Comparison of ENCODE assay signal across 8 cellular contexts in the genomic region with DNA sequence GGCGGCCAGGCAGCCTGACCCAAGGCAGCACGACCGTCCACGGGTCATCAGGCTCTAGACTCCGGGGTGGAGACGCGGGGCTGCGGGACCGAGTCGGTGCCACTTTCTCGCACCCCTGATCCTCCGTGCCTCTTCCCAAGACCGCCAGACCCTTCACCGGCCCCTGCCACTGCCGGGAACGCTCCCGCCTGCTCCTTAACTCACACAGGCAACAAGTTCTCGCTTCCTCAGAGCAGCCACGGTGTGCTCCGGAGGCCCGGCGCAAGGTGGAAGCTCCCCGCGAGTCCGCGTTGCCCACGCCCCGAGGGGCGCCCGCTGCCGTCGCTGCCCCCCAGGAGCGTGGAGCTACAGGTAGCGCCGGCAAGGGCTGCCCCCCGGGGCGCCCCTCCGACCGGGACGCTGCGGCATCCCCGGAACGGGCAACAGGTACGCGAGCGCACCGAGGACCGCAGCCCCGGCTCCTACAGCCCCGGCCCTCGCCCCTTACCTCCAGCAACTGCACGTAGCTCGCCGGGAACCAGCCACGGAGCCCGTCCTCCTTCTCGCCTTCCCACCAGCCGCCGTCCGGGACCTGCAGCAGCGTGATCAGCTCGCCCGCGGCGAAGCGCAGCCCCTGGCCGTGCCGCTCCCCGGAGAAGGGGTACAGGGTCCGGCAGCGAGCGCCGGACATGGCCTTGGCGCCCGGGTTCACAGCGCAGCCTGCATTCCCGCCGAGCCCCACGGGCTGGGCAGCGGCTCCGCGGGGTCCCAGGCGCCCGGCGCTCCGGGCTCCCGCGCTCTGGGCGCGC. TPM values are rescaled to one million over a fixed set of nuclear protein-coding genes. Genes with fewer than 3 reads are reported as not detected.
A peak's percentile ranks its signal among the peaks of the same experiment; 100 is the strongest.
DNase-seq lines count a peak whose midpoint lies in the region; ATAC-seq and TF ChIP-seq lines count a peak whose summit lies in the region.

No MANE protein-coding gene starts in this region.

- peak; percentile 61 for DNase-seq in CD1c-positive myeloid dendritic cell (ENCODE audit: extremely low spot score)
- no peak for DNase-seq in NCI-H748 (lab: John Stamatoyannopoulos, UW; ENCODE audit: unreplicated experiment)
- DNase-seq in NCI-H748 treated with DMSO at 0.1 percent for 48 hours (lab: John Stamatoyannopoulos, UW), result no peak
- no peak for DNase-seq in occipital lobe (lab: John Stamatoyannopoulos, UW)

- TF ChIP-seq CTCF in nephron (IDR thresholded peaks at IDR 0.05; ENCODE audit: unreplicated experiment in 3 of 3), result no peak

- H3K27ac ChIP-seq in ectodermal cell (ENCODE audit: insufficient read depth, low read depth, low read length, poor library complexity, severe bottlenecking), result no peak overlapping the region

- peaks cover 60% of the 10 kb centered on the region for H3K27me3 ChIP-seq in ectodermal cell (ENCODE audit: control insufficient read depth, insufficient read depth, low read length, poor library complexity, severe bottlenecking)

- H3K27ac Mint-ChIP-seq in nephron, result no peak overlapping the region

- peak; percentile 28 for ATAC-seq in HG02798 (IDR thresholded peaks at IDR 0.05; ENCODE audit: poor library complexity, unreplicated experiment)
- no peak for ATAC-seq in GM18502 (IDR thresholded peaks at IDR 0.05; ENCODE audit: poor library complexity, unreplicated experiment)

- H3K36me3 Mint-ChIP-seq in nephron (ENCODE audit: low read depth), result peaks cover 7% of the 10 kb centered on the region

- peaks cover 33% of the 10 kb centered on the region for H3K9me3 Mint-ChIP-seq in nephron

- H3K9me3 ChIP-seq in ectodermal cell (ENCODE audit: control insufficient read depth, low read length), result no peaks in the 10 kb centered on the region

- peak overlapping the region; percentile 79 to 83 (median 83) for H3K4me3 Mint-ChIP-seq in nephron

- no peaks in the 10 kb centered on the region for H3K36me3 ChIP-seq in ectodermal cell (ENCODE audit: control insufficient read depth, insufficient read depth, low read length)

- H3K4me1 ChIP-seq in ectodermal cell (ENCODE audit: control insufficient read depth, insufficient read depth, low read length), result peaks cover 6% of the 10 kb centered on the region

- WGBS in ectodermal cell, 2 experiments, result 2 to 3% methylated on average over 90 of the region's 90 CpGs

- H3K27me3 Mint-ChIP-seq in nephron (ENCODE audit: low read depth), result peaks cover 50% of the 10 kb centered on the region

- peaks cover 11% of the 10 kb centered on the region for H3K4me1 Mint-ChIP-seq in nephron

- peak overlapping the region; percentile 55 for H3K4me3 ChIP-seq in ectodermal cell (ENCODE audit: insufficient read depth, low read depth, low read length)

RNA-seq across cellular contexts. Expression of gene GAS7, which starts 0.5 kb away (rescaled TPM):
- polyA plus RNA-seq in ectodermal cell (2013, experiment 1 of 4), result 7.3 TPM
- polyA plus RNA-seq in ectodermal cell (2013, experiment 2 of 4), result 8.1 TPM
- polyA plus RNA-seq in ectodermal cell (2013, experiment 3 of 4), result 5.4 TPM
- polyA plus RNA-seq in ectodermal cell (2013, experiment 4 of 4), result 6.7 TPM
- total RNA-seq in occipital lobe, result 80.2 TPM
